ENCODE assay signal across 18 cellular contexts in genomic region chr2:233064526-233065199, GRCh38. TPM values are rescaled to one million over a fixed set of nuclear protein-coding genes. Genes with fewer than 3 reads are reported as not detected.
DNase-seq lines count a peak whose midpoint lies in the region; ATAC-seq and TF ChIP-seq lines count a peak whose summit lies in the region.
"Had no signal": no experiment of that assay in that cellular context is flagged by ENCODE, and none has a peak within 500 bp of the region (broad histone marks: within the 10 kb centered on the region; RNA-seq: fewer than 3 reads in every experiment).

No MANE protein-coding gene starts in this region.

- intact Hi-C loops in OCI-LY7 (cut with micrococcal nuclease; ENCODE audit: unreplicated experiment), result loop anchor here (5.0 kb wide), 1 partner anchor 163 kb away; no protein-coding TSS in a partner anchor

- H3K36me3 ChIP-seq in OCI-LY7 (ENCODE audit: insufficient read depth, low read length) (peaks cover 50% of the 10 kb centered on the region), suprapubic skin (no peaks in the 10 kb centered on the region)
- H3K36me3 ChIP-seq: pancreas, tibial artery had no signal

- no TSS peak for BruUV-seq in OCI-LY7 (replicated peaks; lab: Mats Ljungman, UMichigan)

- H3K9me3 Mint-ChIP-seq in activated naive CD8-positive, alpha-beta T cell (ENCODE audit: low read depth), result no peaks in the 10 kb centered on the region
- no peaks in the 10 kb centered on the region for H3K9me3 Mint-ChIP-seq in activated naive CD8-positive, alpha-beta T cell treated with anti-CD3 and anti-CD28 coated beads for 36 hours

- H2AFZ ChIP-seq in OCI-LY7 (ENCODE audit: low read length), result no peak overlapping the region

- peaks cover 66% of the 10 kb centered on the region for H3K79me2 ChIP-seq in OCI-LY7 (ENCODE audit: insufficient read depth, low read depth, low read length)

- peaks cover 50% of the 10 kb centered on the region for H3K4me1 ChIP-seq in OCI-LY7 (ENCODE audit: insufficient read depth, low read length, poor library complexity, severe bottlenecking)
- H3K4me1 ChIP-seq in suprapubic skin, result peaks cover 22% of the 10 kb centered on the region
- H3K4me1 ChIP-seq: body of pancreas, pancreas had no signal

- no peak for TF ChIP-seq EP300 in suprapubic skin (IDR thresholded peaks at IDR 0.05)

- 76% methylated on average over 15 of the region's 16 CpGs for WGBS in suprapubic skin

- H3K27me3 Mint-ChIP-seq in activated naive CD8-positive, alpha-beta T cell, result no peaks in the 10 kb centered on the region
- no peaks in the 10 kb centered on the region for H3K27me3 Mint-ChIP-seq in activated naive CD8-positive, alpha-beta T cell treated with anti-CD3 and anti-CD28 coated beads for 36 hours

- CTCF ChIA-PET in OCI-LY7 (lab: Charles Lee; ENCODE audit: unreplicated experiment), result no interaction called here

- H3K36me3 Mint-ChIP-seq in activated naive CD8-positive, alpha-beta T cell, result peaks cover 2% of the 10 kb centered on the region
- peaks cover 34% of the 10 kb centered on the region for H3K36me3 Mint-ChIP-seq in activated naive CD8-positive, alpha-beta T cell treated with anti-CD3 and anti-CD28 coated beads for 36 hours

- 0 out of 2 replicates have a peak overlapping the region, but pooled peaks have one; percentile 98 for H3K4me2 ChIP-seq in OCI-LY7 (ENCODE audit: low read length)

- TF ChIP-seq CTCF in OCI-LY7 (conservative IDR thresholded peaks at IDR 0.05; ENCODE audit: low read length), result no peak
- TF ChIP-seq CTCF in suprapubic skin (IDR thresholded peaks at IDR 0.05), result no peak

- H3K27me3 ChIP-seq in suprapubic skin, result no peaks in the 10 kb centered on the region
- H3K27me3 ChIP-seq: body of pancreas, pancreas, tibial artery had no signal

- H3K4me1 Mint-ChIP-seq in activated naive CD8-positive, alpha-beta T cell (ENCODE audit: low read depth), result peaks cover 69% of the 10 kb centered on the region
- H3K4me1 Mint-ChIP-seq in activated naive CD8-positive, alpha-beta T cell treated with anti-CD3 and anti-CD28 coated beads for 36 hours, result peaks cover 53% of the 10 kb centered on the region

- H3K9me3 ChIP-seq in OCI-LY7 (ENCODE audit: low read length) (no peaks in the 10 kb centered on the region; the same call in 1 of the 2 replicates), suprapubic skin (no peaks in the 10 kb centered on the region)
- H3K9me3 ChIP-seq: body of pancreas, pancreas, tibial artery had no signal

- no peaks in the 10 kb centered on the region for H3K9me2 ChIP-seq in OCI-LY7 (ENCODE audit: insufficient read depth, low read length)

- H3K27ac ChIP-seq in OCI-LY7 (ENCODE audit: low read depth, low read length, poor library complexity, severe bottlenecking) (no peak overlapping the region), suprapubic skin (no peak overlapping the region), caudate nucleus (ENCODE audit: low read depth, low read length) (no peak overlapping the region)
- H3K27ac ChIP-seq: body of pancreas, pancreas, tibial artery had no signal

- H4K20me1 ChIP-seq in OCI-LY7 (ENCODE audit: insufficient read depth, low read length), result peaks cover 29% of the 10 kb centered on the region

- peak overlapping the region; percentile 28 for H3K27ac Mint-ChIP-seq in activated naive CD8-positive, alpha-beta T cell
- no peak overlapping the region for H3K27ac Mint-ChIP-seq in activated naive CD8-positive, alpha-beta T cell treated with anti-CD3 and anti-CD28 coated beads for 36 hours

- H3K4me3 Mint-ChIP-seq in activated naive CD8-positive, alpha-beta T cell, result peak overlapping the region; percentile 44
- H3K4me3 Mint-ChIP-seq in activated naive CD8-positive, alpha-beta T cell treated with anti-CD3 and anti-CD28 coated beads for 36 hours, result no peak overlapping the region

- ATAC-seq in left lobe of liver (no peak), GM18519 (IDR thresholded peaks at IDR 0.05; ENCODE audit: low FRiP score, unreplicated experiment) (no peak), HG03571 (IDR thresholded peaks at IDR 0.05; ENCODE audit: unreplicated experiment) (no peak)
- ATAC-seq: body of pancreas, pancreas had no signal

- POLR2A ChIA-PET in OCI-LY7 (lab: Charles Lee), result interaction anchor here (1.0 to 1.1 kb wide), 2 partner anchors 14 to 159 kb away, joined by 3 to 4 read pairs; no protein-coding TSS in a partner anchor

- DNase-seq in activated naive CD8-positive, alpha-beta T cell treated with anti-CD3 and anti-CD28 coated beads for 36 hours, result no peak
- DNase-seq in OCI-LY7 (ENCODE audit: low spot score), result no peak
- peak; percentile 38 for DNase-seq in left lobe of liver (ENCODE audit: low spot score)
- DNase-seq in suprapubic skin (ENCODE audit: low spot score in 2 of 2), result peak; percentile 32 to 58
- DNase-seq in caudate nucleus (lab: John Stamatoyannopoulos, UW), result no peak
- DNase-seq: activated CD4-positive, CD25-positive, alpha-beta regulatory T cell treated with anti-CD3 and anti-CD28 coated beads, Interleukin-2, amount 50 U/mL, for 72 hours; activated gamma-delta T cell; body of pancreas; DND-41; effector CD8-positive, alpha-beta T cell; NCI-H1417 treated with DMSO at 0.1 percent for 48 hours; NCI-H2227 treated with DMSO at 0.1 percent for 48 hours had no signal

- TF ChIP-seq POLR2A in suprapubic skin (IDR thresholded peaks at IDR 0.05), result no peak

- no peak overlapping the region for H3K4me3 ChIP-seq in OCI-LY7 (ENCODE audit: low read depth, low read length, poor library complexity, severe bottlenecking)
- H3K4me3 ChIP-seq in suprapubic skin, result no peak overlapping the region
- H3K4me3 ChIP-seq: body of pancreas, pancreas, tibial artery had no signal

RNA-seq across cellular contexts. Expression of gene INPP5D, which starts 4.5 kb away (rescaled TPM):
- 10 to 100 TPM; 38.7 to 41.8 TPM for total RNA-seq in activated naive CD8-positive, alpha-beta T cell treated with anti-CD3 and anti-CD28 coated beads for 36 hours
- total RNA-seq in OCI-LY7 (2014; rRNA removed; shearing (Covaris generic)), result 68.3 and 79.5 TPM in 2 replicates
- total RNA-seq in OCI-LY7 (2022) (92.6 and 109 TPM in 2 replicates), left lobe of liver (5.0 TPM), suprapubic skin (10 to 100 TPM in 2 of 4 donors, 1 to 10 TPM in 2; 6.5 to 18.7 (median 11.5) TPM)

RNA-seq across cellular contexts. Expression of gene NEU2, which starts 32.2 kb away (rescaled TPM):
- not detected for total RNA-seq in activated naive CD8-positive, alpha-beta T cell treated with anti-CD3 and anti-CD28 coated beads for 36 hours
- not detected in 2 replicates for total RNA-seq in OCI-LY7 (2014; rRNA removed; shearing (Covaris generic))
- total RNA-seq in OCI-LY7 (2022), result not detected in 2 replicates
- not detected for total RNA-seq in left lobe of liver
- 10 to 100 TPM in 1 of 4 donors, 1 to 10 TPM in 3; 1.7 to 19.9 (median 5.8) TPM for total RNA-seq in suprapubic skin
- total RNA-seq: body of pancreas, frontal cortex, pancreas had no signal

RNA-seq across cellular contexts. Expression of gene NGEF, which starts 51.6 kb away (rescaled TPM):
- not detected for total RNA-seq in activated naive CD8-positive, alpha-beta T cell treated with anti-CD3 and anti-CD28 coated beads for 36 hours
- not detected in 2 replicates for total RNA-seq in OCI-LY7 (2014; rRNA removed; shearing (Covaris generic))
- total RNA-seq in OCI-LY7 (2022), result 0.82 TPM in 1 of 2 replicates, not detected in the other
- 23.7 TPM for total RNA-seq in left lobe of liver
- 10 to 100 TPM; 14.4 to 25.0 (median 17.9) TPM for total RNA-seq in suprapubic skin

Comparison
In these comparisons a context has a peak if more than half of its experiments do, and no peak if none do; other contexts are left out.
1. DNase-seq: peak in left lobe of liver (single experiment) and suprapubic skin (2 of 2); none in activated naive CD8-positive, alpha-beta T cell treated with anti-CD3 and anti-CD28 coated beads for 36 hours (single experiment), OCI-LY7 (single experiment) and caudate nucleus (0 of 61).
2. RNA of gene NGEF, which starts 51.6 kb away (total RNA-seq): 23.7 TPM in left lobe of liver (single experiment) and 14.4 to 25.0 TPM in suprapubic skin; 0.82 TPM in OCI-LY7 and not detected in activated naive CD8-positive, alpha-beta T cell treated with anti-CD3 and anti-CD28 coated beads for 36 hours; every median in the first group is over 4 times any median in the second.